ENCODE assay signal across 8 cellular contexts in the genomic region with DNA sequence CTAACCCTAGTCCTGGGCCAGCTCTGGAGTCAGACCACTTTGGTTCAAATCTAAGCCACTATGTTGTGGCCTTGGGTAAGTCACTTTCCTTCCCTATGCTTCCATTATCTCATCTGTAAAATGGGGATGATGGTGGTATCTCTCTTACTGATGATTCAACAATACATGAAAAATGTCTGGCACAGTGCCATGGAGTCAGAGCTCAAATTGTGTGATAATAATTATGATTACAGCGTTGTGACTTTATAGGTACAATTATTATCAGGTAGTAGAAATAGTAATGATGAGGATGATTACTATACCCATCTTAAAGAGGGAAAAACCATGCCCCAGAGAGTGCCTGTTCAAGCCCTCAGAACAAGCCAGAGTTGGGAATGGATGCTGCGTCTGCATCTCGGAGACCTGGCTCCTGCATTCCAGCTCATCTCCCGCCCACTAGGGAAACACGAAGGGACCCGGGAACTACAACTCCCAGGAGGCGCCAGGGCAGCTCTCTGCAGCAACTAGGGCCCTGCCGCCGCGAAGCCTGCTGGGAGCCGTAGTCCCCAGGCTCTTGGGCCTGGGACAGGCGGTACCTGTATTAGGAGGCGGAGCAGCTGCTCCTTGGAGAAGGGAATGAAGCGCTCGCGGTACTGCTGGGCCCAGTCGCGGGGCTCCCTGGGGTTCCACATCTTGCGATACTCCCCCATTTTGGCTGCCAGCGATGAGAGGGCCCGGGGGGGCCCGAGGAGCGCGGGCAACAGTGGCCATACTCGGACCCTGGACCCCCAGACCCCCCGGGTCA. TPM values are rescaled to one million over a fixed set of nuclear protein-coding genes. Genes with fewer than 3 reads are reported as not detected.
DNase-seq lines count a peak whose midpoint lies in the region; ATAC-seq, FAIRE-seq and TF ChIP-seq lines count a peak whose summit lies in the region.

No MANE protein-coding gene starts in this region.

- peaks cover 5% of the 10 kb centered on the region for H3K36me3 Mint-ChIP-seq in T-helper 2 cell treated with Interferon-gamma antibody and Interleukin-4, amounts not matched to agents 5 μg/mL and 100 μg/mL, for 36 hours (ENCODE audit: low read depth)
- H3K36me3 Mint-ChIP-seq in progenitor cell of endocrine pancreas (ENCODE audit: insufficient read depth): peaks cover 2% of the 10 kb centered on the region

- H3K4me1 Mint-ChIP-seq in T-helper 2 cell treated with Interferon-gamma antibody and Interleukin-4, amounts not matched to agents 5 μg/mL and 100 μg/mL, for 36 hours (ENCODE audit: low read depth): peaks cover 21% of the 10 kb centered on the region
- peaks cover 4% of the 10 kb centered on the region for H3K4me1 Mint-ChIP-seq in progenitor cell of endocrine pancreas (ENCODE audit: low read depth)

- peak overlapping the region; percentile 94 for H3K27ac Mint-ChIP-seq in T-helper 2 cell treated with Interferon-gamma antibody and Interleukin-4, amounts not matched to agents 5 μg/mL and 100 μg/mL, for 36 hours
- H3K27ac Mint-ChIP-seq in progenitor cell of endocrine pancreas: peak overlapping the region; percentile 94

- ATAC-seq in HG02884 (IDR thresholded peaks at IDR 0.05; ENCODE audit: unreplicated experiment) (peak; percentile 35), left ventricle myocardium superior (peak; percentile 90)

- H3K27me3 Mint-ChIP-seq in T-helper 2 cell treated with Interferon-gamma antibody and Interleukin-4, amounts not matched to agents 5 μg/mL and 100 μg/mL, for 36 hours (ENCODE audit: low read depth): peaks cover 4% of the 10 kb centered on the region
- no peaks in the 10 kb centered on the region for H3K27me3 Mint-ChIP-seq in progenitor cell of endocrine pancreas

- H3K9me3 Mint-ChIP-seq in T-helper 2 cell treated with Interferon-gamma antibody and Interleukin-4, amounts not matched to agents 5 μg/mL and 100 μg/mL, for 36 hours: no peaks in the 10 kb centered on the region
- H3K9me3 Mint-ChIP-seq in progenitor cell of endocrine pancreas (ENCODE audit: low read depth): no peaks in the 10 kb centered on the region

- no peak for TF ChIP-seq POLR2A in GM12891 (IDR thresholded peaks at IDR 0.05; ENCODE audit: low read depth, low read length)

- peak overlapping the region; percentile 85 for H3K4me3 Mint-ChIP-seq in T-helper 2 cell treated with Interferon-gamma antibody and Interleukin-4, amounts not matched to agents 5 μg/mL and 100 μg/mL, for 36 hours
- H3K4me3 Mint-ChIP-seq in progenitor cell of endocrine pancreas (ENCODE audit: low read depth): peak overlapping the region; percentile 77

- FAIRE-seq in GM12891 (lab: Jason Lieb, UNC): peak; percentile 71

- peak; percentile 81 for DNase-seq in GM12891 (ENCODE audit: insufficient read length, low spot score)
- DNase-seq in NCI-H1694 treated with DMSO at 0.1 percent for 48 hours (lab: John Stamatoyannopoulos, UW): peak; percentile 96
- DNase-seq in T-helper 2 cell treated with Interferon-gamma antibody and Interleukin-4, amounts not matched to agents 5 μg/mL and 100 μg/mL, for 36 hours (ENCODE audit: low spot score): peak; percentile 90
- DNase-seq in anterior cingulate cortex (lab: John Stamatoyannopoulos, UW): peak; percentile 47 to 99 (median 93)
- DNase-seq in left ventricle myocardium superior: peak; percentile 97
- peak; percentile 95 for DNase-seq in progenitor cell of endocrine pancreas (ENCODE audit: low spot score, unreplicated experiment)
- peak; percentile 94 for DNase-seq in ureter (ENCODE audit: low spot score)

- no peak for TF ChIP-seq CTCF in progenitor cell of endocrine pancreas (IDR thresholded peaks at IDR 0.05; ENCODE audit: unreplicated experiment)

- intact Hi-C loops in left ventricle myocardium superior (cut with micrococcal nuclease): no loop called here

TF ChIP-seq in GM12891, 5 proteins besides CTCF, POLR2A, EP300 and RAD21:
- TF ChIP-seq POLR2AphosphoS5 (IDR thresholded peaks at IDR 0.05; ENCODE audit: low read depth, low read length) (no peak; the same call in 1 of the 2 replicates), TAF1 (IDR thresholded peaks at IDR 0.05; ENCODE audit: low read depth, low read length) (no peak), POU2F2 (IDR thresholded peaks at IDR 0.05; ENCODE audit: low read depth, low read length) (no peak), SPI1 (IDR thresholded peaks at IDR 0.05; ENCODE audit: low read depth, low read length) (no peak), PAX5 (IDR thresholded peaks at IDR 0.05; ENCODE audit: insufficient read depth, low read length, severe bottlenecking) (no peak)

RNA-seq across cellular contexts. Expression of gene TMEM143, which starts 0.8 kb away (rescaled TPM):
- 11.0 TPM for polyA plus RNA-seq in GM12891 (2012; ENCODE audit: low read depth, missing spikeins)
- total RNA-seq in left ventricle myocardium superior: 110 TPM
- total RNA-seq in progenitor cell of endocrine pancreas: 9.5 and 10.3 TPM in 2 replicates
- total RNA-seq in ureter: 6.7 TPM

RNA-seq across cellular contexts. Expression of gene SYNGR4, which starts 1.3 kb away (rescaled TPM):
- polyA plus RNA-seq in GM12891 (2012; ENCODE audit: low read depth, missing spikeins): 0.18 TPM
- total RNA-seq in left ventricle myocardium superior (not detected), progenitor cell of endocrine pancreas (not detected in 2 replicates), ureter (not detected)

RNA-seq across cellular contexts. Expression of gene KDELR1, which starts 28.4 kb away (rescaled TPM):
- polyA plus RNA-seq in GM12891 (2012; ENCODE audit: low read depth, missing spikeins): 42.8 TPM
- 79.4 TPM for total RNA-seq in left ventricle myocardium superior
- total RNA-seq in progenitor cell of endocrine pancreas: 207 and 213 TPM in 2 replicates
- 146 TPM for total RNA-seq in ureter

RNA-seq across cellular contexts. Expression of gene GRIN2D, which starts 30.6 kb away (rescaled TPM):
- polyA plus RNA-seq in GM12891 (2012; ENCODE audit: low read depth, missing spikeins): 0.40 TPM
- total RNA-seq in left ventricle myocardium superior (0.17 TPM), progenitor cell of endocrine pancreas (0.22 and 0.34 TPM in 2 replicates), ureter (0.86 TPM)

RNA-seq across cellular contexts. Expression of gene EMP3, which starts 37.6 kb away (rescaled TPM):
- 96.4 TPM for polyA plus RNA-seq in GM12891 (2012; ENCODE audit: low read depth, missing spikeins)
- total RNA-seq in left ventricle myocardium superior: 33.8 TPM
- 2.9 and 3.8 TPM in 2 replicates for total RNA-seq in progenitor cell of endocrine pancreas
- 31.6 TPM for total RNA-seq in ureter

Comparison
In these comparisons a context has a peak if more than half of its experiments do, and no peak if none do; other contexts are left out.
1. Peak in every context shown above with its lines: DNase-seq and ATAC-seq.